ENCODE assay signal across 8 cellular contexts in the genomic region with DNA sequence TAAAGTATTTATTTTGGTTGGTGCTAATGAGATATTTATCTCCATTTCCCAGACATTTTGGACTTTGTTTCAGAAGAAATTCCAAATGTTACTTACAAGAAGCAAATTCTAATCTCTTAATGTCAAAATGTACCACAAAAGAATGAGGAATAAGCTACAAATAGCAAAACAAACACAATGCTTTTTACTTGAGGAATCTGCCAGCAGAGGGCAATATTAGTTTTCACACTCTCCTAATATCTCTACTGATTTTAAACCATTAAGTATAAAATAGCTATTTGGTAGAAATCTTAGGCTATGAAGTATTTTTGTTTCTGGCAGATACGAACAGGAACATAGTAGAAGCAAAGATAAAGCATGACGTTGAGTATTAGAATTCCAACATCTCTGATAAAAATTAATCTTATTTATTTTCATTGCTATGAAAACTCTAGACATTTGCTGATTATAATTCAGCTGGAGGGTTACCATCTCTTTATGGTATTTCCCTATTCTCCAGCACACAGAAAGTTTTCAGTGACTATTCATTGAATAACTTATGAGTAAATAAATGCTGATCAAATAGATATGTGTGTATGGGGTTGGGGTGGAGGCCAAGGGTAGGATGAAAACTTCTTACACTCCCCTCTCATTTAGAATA. TPM values are rescaled to one million over a fixed set of nuclear protein-coding genes. Genes with fewer than 3 reads are reported as not detected.
A peak's percentile ranks its signal among the peaks of the same experiment; 100 is the strongest.
DNase-seq lines count a peak whose midpoint lies in the region; ATAC-seq and TF ChIP-seq lines count a peak whose summit lies in the region.

No MANE protein-coding gene starts in this region.

- TF ChIP-seq RAD21 in neural cell (conservative IDR thresholded peaks at IDR 0.05) = peak; percentile 73

- H3K4me3 Mint-ChIP-seq in natural killer cell treated with Interleukin-12 subunit alpha and Interleukin-12 subunit beta and Interleukin-15 and Interleukin-18, amount 100 ng/mL, for 72 hours = no peak overlapping the region

- no peaks in the 10 kb centered on the region for H3K79me2 ChIP-seq in neural cell (replicated peaks; ENCODE audit: insufficient read depth, low read length)

- no peak overlapping the region for H3K9ac ChIP-seq in neural cell (ENCODE audit: low read length)

- no peaks in the 10 kb centered on the region for H3K36me3 Mint-ChIP-seq in natural killer cell treated with Interleukin-12 subunit alpha and Interleukin-12 subunit beta and Interleukin-15 and Interleukin-18, amount 100 ng/mL, for 72 hours

- no peak overlapping the region for H2AFZ ChIP-seq in neural cell (ENCODE audit: low read depth, low read length)

- H3K9me3 Mint-ChIP-seq in natural killer cell treated with Interleukin-12 subunit alpha and Interleukin-12 subunit beta and Interleukin-15 and Interleukin-18, amount 100 ng/mL, for 72 hours = peaks cover 3% of the 10 kb centered on the region

- H3K9me3 ChIP-seq in neural cell (ENCODE audit: low read length) (no peaks in the 10 kb centered on the region), suprapubic skin (no peaks in the 10 kb centered on the region)

- H3K27me3 ChIP-seq in dorsolateral prefrontal cortex (no peaks in the 10 kb centered on the region), neural cell (ENCODE audit: insufficient read depth, low read depth, low read length) (no peaks in the 10 kb centered on the region), suprapubic skin (no peaks in the 10 kb centered on the region)

- TF ChIP-seq EP300 in neural cell (conservative IDR thresholded peaks at IDR 0.05; ENCODE audit: poor library complexity, severe bottlenecking) (no peak), suprapubic skin (IDR thresholded peaks at IDR 0.05) (no peak)

- no peaks in the 10 kb centered on the region for H4K20me1 ChIP-seq in neural cell (ENCODE audit: insufficient read depth)

- no peaks in the 10 kb centered on the region for H3K9me2 ChIP-seq in neural cell (ENCODE audit: insufficient read depth, low read length)

- H3K27me3 Mint-ChIP-seq in natural killer cell treated with Interleukin-12 subunit alpha and Interleukin-12 subunit beta and Interleukin-15 and Interleukin-18, amount 100 ng/mL, for 72 hours = peaks cover 29 to 37% of the 10 kb centered on the region in 2 donors

- peaks cover 0 to 3% of the 10 kb centered on the region in 2 donors for H3K4me1 Mint-ChIP-seq in natural killer cell treated with Interleukin-12 subunit alpha and Interleukin-12 subunit beta and Interleukin-15 and Interleukin-18, amount 100 ng/mL, for 72 hours (ENCODE audit: low read depth in 2 of 2)

- WGBS in suprapubic skin = 7% methylated on average over 2 of the region's 2 CpGs

- no peak overlapping the region for H3K4me2 ChIP-seq in neural cell (ENCODE audit: low read length)

- H3K4me3 ChIP-seq in dorsolateral prefrontal cortex = no peak overlapping the region
- no peak overlapping the region for H3K4me3 ChIP-seq in neural cell (ENCODE audit: low read length)
- no peak overlapping the region for H3K4me3 ChIP-seq in suprapubic skin

- no peaks in the 10 kb centered on the region for H3F3A ChIP-seq in neural cell (ENCODE audit: insufficient read depth, low read length, poor library complexity, severe bottlenecking)

- no peak for DNase-seq in GM10266 (ENCODE audit: extremely low spot score)
- DNase-seq in NCI-H2196 treated with DMSO at 0.1 percent for 48 hours (lab: John Stamatoyannopoulos, UW; ENCODE audit: unreplicated experiment) = peak; percentile 8
- DNase-seq in dorsolateral prefrontal cortex = no peak
- no peak for DNase-seq in natural killer cell treated with Interleukin-12 subunit alpha and Interleukin-12 subunit beta and Interleukin-15 and Interleukin-18, amount 100 ng/mL, for 72 hours (ENCODE audit: low spot score)
- DNase-seq in NCI-H146 (lab: John Stamatoyannopoulos, UW) = no peak
- no peak for DNase-seq in suprapubic skin (ENCODE audit: low spot score in 2 of 2)

- no peak for TF ChIP-seq POLR2A in suprapubic skin (IDR thresholded peaks at IDR 0.05)

- TF ChIP-seq CTCF in GM10266 (IDR thresholded peaks at IDR 0.05; ENCODE audit: control insufficient read depth, insufficient read depth, low read depth, missing control alignments) = peak; percentile 39
- peak; percentile 32 to 81 (median 60) for TF ChIP-seq CTCF in dorsolateral prefrontal cortex (IDR thresholded peaks at IDR 0.05 in 54 of 56, conservative IDR thresholded peaks at IDR 0.05 in 2 of 56; ENCODE audit: low read depth in 1 of 56, partially characterized antibody in 56 of 56)
- TF ChIP-seq CTCF in neural cell (IDR thresholded peaks at IDR 0.05; ENCODE audit: poor library complexity, severe bottlenecking) = peak; percentile 73
- TF ChIP-seq CTCF in suprapubic skin (IDR thresholded peaks at IDR 0.05) = peak in 1 of 2 donors; percentile 25

- peaks cover 20% of the 10 kb centered on the region for H3K4me1 ChIP-seq in suprapubic skin

- intact Hi-C loops in dorsolateral prefrontal cortex (cut with DNase I) = loop anchor here in 1 of 2 donors (5.0 kb wide), 1 partner anchor 492 kb away; no protein-coding TSS in a partner anchor

- ATAC-seq in natural killer cell treated with Interleukin-12 subunit alpha and Interleukin-12 subunit beta and Interleukin-15 and Interleukin-18, amount 100 ng/mL, for 72 hours = no peak
- no peak for ATAC-seq in GM18907 (IDR thresholded peaks at IDR 0.05; ENCODE audit: unreplicated experiment)

- H3K27ac Mint-ChIP-seq in natural killer cell treated with Interleukin-12 subunit alpha and Interleukin-12 subunit beta and Interleukin-15 and Interleukin-18, amount 100 ng/mL, for 72 hours = no peak overlapping the region

- H3K27ac ChIP-seq in dorsolateral prefrontal cortex = no peak overlapping the region
- no peak overlapping the region for H3K27ac ChIP-seq in neural cell (ENCODE audit: low read length)
- H3K27ac ChIP-seq in suprapubic skin = no peak overlapping the region

- H3K36me3 ChIP-seq in neural cell (ENCODE audit: insufficient read depth, low read length) (no peaks in the 10 kb centered on the region), suprapubic skin (no peaks in the 10 kb centered on the region)

TF ChIP-seq in neural cell, 6 proteins besides CTCF, POLR2A, EP300 and RAD21:
- no peak for TF ChIP-seq POLR2AphosphoS5 (IDR thresholded peaks at IDR 0.05)
- TF ChIP-seq EZH2 (IDR thresholded peaks at IDR 0.05; ENCODE audit: borderline replicate concordance, insufficient read depth, low read length, poor library complexity, severe bottlenecking) = no peak
- TF ChIP-seq MXI1 (conservative IDR thresholded peaks at IDR 0.05; ENCODE audit: poor library complexity, severe bottlenecking) = no peak
- TF ChIP-seq SMC3 (conservative IDR thresholded peaks at IDR 0.05; ENCODE audit: poor library complexity) = peak; percentile 80
TF ChIP-seq in neural cell: peak in this region for 1.

RNA-seq across cellular contexts. Expression of a gene that starts 13.4 kb away (rescaled TPM):
- total RNA-seq in dorsolateral prefrontal cortex (1 to 10 TPM in 55 of 120 experiments, under 1 TPM in 65; 0.07 to 3.5 (median 0.94) TPM), suprapubic skin (1 to 10 TPM; 2.2 to 5.6 (median 3.7) TPM)
- polyA plus RNA-seq in neural cell = 0.02 and 0.66 TPM in 2 replicates
- polyA minus RNA-seq in neural cell = 0.46 and 0.49 TPM in 2 replicates
- total RNA-seq in natural killer cell treated with Interleukin-12 subunit alpha and Interleukin-12 subunit beta and Interleukin-15 and Interleukin-18, amount 100 ng/mL, for 72 hours = 1 to 10 TPM; 1.1 to 1.4 TPM
